ENCODE assay signal across 14 cellular contexts in genomic region chr9:17905356-17906203, GRCh38.
DNase-seq lines count a peak whose midpoint lies in the region; ATAC-seq, FAIRE-seq and TF ChIP-seq lines count a peak whose summit lies in the region.
"Had no signal": no experiment of that assay in that cellular context is flagged by ENCODE, and none has a peak within 500 bp of the region (broad histone marks: within the 10 kb centered on the region; RNA-seq: fewer than 3 reads in every experiment).

No MANE protein-coding gene starts in this region.

- no peaks in the 10 kb centered on the region for H3K36me3 ChIP-seq in muscle layer of duodenum (ENCODE audit: control insufficient read depth in 1 of 2, insufficient read depth in 2 of 2, low read length in 2 of 2)
- H3K36me3 ChIP-seq in upper lobe of left lung: no peaks in the 10 kb centered on the region

- ATAC-seq in upper lobe of left lung (ENCODE audit: low FRiP score in 2 of 2) (no peak), GM18505 (IDR thresholded peaks at IDR 0.05; ENCODE audit: unreplicated experiment) (no peak)

- H3K4me1 ChIP-seq in muscle layer of duodenum (ENCODE audit: control insufficient read depth in 1 of 2, insufficient read depth in 2 of 2, low read length in 2 of 2) (peaks cover 0 to 11% of the 10 kb centered on the region in 2 donors), upper lobe of left lung (peaks cover 0 to 7% (median 3%) of the 10 kb centered on the region in 4 donors)

- no peaks in the 10 kb centered on the region for H3K4me1 Mint-ChIP-seq in activated CD4-positive, alpha-beta T cell treated with anti-CD3 and anti-CD28 coated beads, Interleukin-2, amount 10 ng/mL, durations not matched to agents 7 days and 5 days
- H3K4me1 Mint-ChIP-seq in endothelial cell (ENCODE audit: unreplicated experiment): peaks cover 3% of the 10 kb centered on the region

- no peak for FAIRE-seq in GM19239 (lab: Jason Lieb, UNC)
- FAIRE-seq: bronchial epithelial cell had no signal

- no peaks in the 10 kb centered on the region for H3K36me3 Mint-ChIP-seq in activated CD4-positive, alpha-beta T cell treated with anti-CD3 and anti-CD28 coated beads, Interleukin-2, amount 10 ng/mL, durations not matched to agents 7 days and 5 days (ENCODE audit: low read depth)
- H3K36me3 Mint-ChIP-seq in endothelial cell (ENCODE audit: low read depth, unreplicated experiment): peaks cover 5% of the 10 kb centered on the region

- H3K27me3 ChIP-seq in muscle layer of duodenum (ENCODE audit: low read depth, low read length) (no peaks in the 10 kb centered on the region), upper lobe of left lung (peaks cover 0 to 10% (median 5%) of the 10 kb centered on the region in 4 donors)

- POLR2A ChIA-PET in activated CD4-positive, alpha-beta T cell treated with anti-CD3 and anti-CD28 coated beads, Interleukin-2, amount 10 ng/mL, durations not matched to agents 7 days and 5 days (lab: Charles Lee): no interaction called here

- no peak for TF ChIP-seq EP300 in upper lobe of left lung (IDR thresholded peaks at IDR 0.05)

- H3K4me3 ChIP-seq in muscle layer of duodenum (ENCODE audit: low read depth in 1 of 2, low read length in 2 of 2): peak overlapping the region; percentile 38 to 76
- peak overlapping the region in 3 of 4 donors; percentile 10 to 33 (median 29) for H3K4me3 ChIP-seq in upper lobe of left lung

- WGBS in upper lobe of left lung, 2 donors: 15 to 23% methylated on average over 14 to 26 of the region's 26 CpGs

- peak overlapping the region; percentile 31 for H3K27ac Mint-ChIP-seq in activated CD4-positive, alpha-beta T cell treated with anti-CD3 and anti-CD28 coated beads, Interleukin-2, amount 10 ng/mL, durations not matched to agents 7 days and 5 days
- H3K27ac Mint-ChIP-seq in endothelial cell (ENCODE audit: unreplicated experiment): no peak overlapping the region
- H3K27ac Mint-ChIP-seq: activated T-helper 1 cell treated with anti-CD3 and anti-CD28 coated beads, Interleukin-12 subunit alpha, Interleukin-12 subunit beta, Interleukin-2, Interleukin-4 antibody, amounts not matched to agents 30 ng/mL and 10 ng/mL and 1 ng/mL, durations not matched to agents 14 hours and 24 hours and 36 hours had no signal

- H3K9me3 ChIP-seq in muscle layer of duodenum (ENCODE audit: control insufficient read depth in 1 of 2, low read length in 2 of 2) (no peaks in the 10 kb centered on the region), upper lobe of left lung (no peaks in the 10 kb centered on the region)

- CTCF ChIA-PET in activated CD4-positive, alpha-beta T cell treated with anti-CD3 and anti-CD28 coated beads, Interleukin-2, amount 10 ng/mL, durations not matched to agents 7 days and 5 days (lab: Charles Lee): no interaction called here

- DNase-seq in activated CD4-positive, alpha-beta T cell treated with anti-CD3 and anti-CD28 coated beads, Interleukin-2, amount 10 ng/mL, durations not matched to agents 7 days and 5 days: no peak
- no peak for DNase-seq in activated CD4-positive, alpha-beta T cell treated with anti-CD3 and anti-CD28 coated beads, Interleukin-2, amount 50 U/mL, for 48 hours
- DNase-seq in endothelial cell (ENCODE audit: low spot score): no peak
- peak in 1 of 2 donors; percentile 17 for DNase-seq in upper lobe of left lung
- no peak for DNase-seq in GM19239 (ENCODE audit: insufficient read length, low spot score)
- no peak for DNase-seq in NOMO-1 treated with dmso at 0.1 percent for 144 hours (lab: John Stamatoyannopoulos, UW; ENCODE audit: unreplicated experiment)
- DNase-seq: activated CD4-positive, CD25-positive, alpha-beta regulatory T cell treated with anti-CD3 and anti-CD28 coated beads, Interleukin-2, amount 50 U/mL, for 72 hours; HCEC 1CT; NCI-H510A; stimulated activated CD4-positive, alpha-beta T cell treated with anti-CD3 and anti-CD28 coated beads, Interleukin-12 subunit alpha, Interleukin-12 subunit beta, amount 100 ng/mL, for 4 hours had no signal

- H3K27ac ChIP-seq in muscle layer of duodenum (ENCODE audit: low read length) (no peak overlapping the region), upper lobe of left lung (no peak overlapping the region)

- peaks cover 27% of the 10 kb centered on the region for H3K27me3 Mint-ChIP-seq in activated CD4-positive, alpha-beta T cell treated with anti-CD3 and anti-CD28 coated beads, Interleukin-2, amount 10 ng/mL, durations not matched to agents 7 days and 5 days
- H3K27me3 Mint-ChIP-seq in endothelial cell (ENCODE audit: unreplicated experiment): peaks cover 20% of the 10 kb centered on the region

- TF ChIP-seq CTCF in endothelial cell (IDR thresholded peaks at IDR 0.05; ENCODE audit: unreplicated experiment) (no peak), upper lobe of left lung (IDR thresholded peaks at IDR 0.05) (no peak)

- H3K9me3 Mint-ChIP-seq in activated CD4-positive, alpha-beta T cell treated with anti-CD3 and anti-CD28 coated beads, Interleukin-2, amount 10 ng/mL, durations not matched to agents 7 days and 5 days: peaks cover 2% of the 10 kb centered on the region
- peaks cover 5% of the 10 kb centered on the region for H3K9me3 Mint-ChIP-seq in endothelial cell (ENCODE audit: unreplicated experiment)
- H3K9me3 Mint-ChIP-seq: activated T-helper 1 cell treated with anti-CD3 and anti-CD28 coated beads, Interleukin-12 subunit alpha, Interleukin-12 subunit beta, Interleukin-2, Interleukin-4 antibody, amounts not matched to agents 30 ng/mL and 10 ng/mL and 1 ng/mL, durations not matched to agents 14 hours and 24 hours and 36 hours had no signal

- TF ChIP-seq POLR2A in upper lobe of left lung (IDR thresholded peaks at IDR 0.05) (no peak), GM18505 (IDR thresholded peaks at IDR 0.05; ENCODE audit: borderline replicate concordance, extremely low read depth, insufficient read depth, insufficient read length) (no peak)

- no peak overlapping the region for H3K4me3 Mint-ChIP-seq in activated CD4-positive, alpha-beta T cell treated with anti-CD3 and anti-CD28 coated beads, Interleukin-2, amount 10 ng/mL, durations not matched to agents 7 days and 5 days
- H3K4me3 Mint-ChIP-seq in endothelial cell (ENCODE audit: unreplicated experiment): peak overlapping the region; percentile 84
- H3K4me3 Mint-ChIP-seq: activated T-helper 1 cell treated with anti-CD3 and anti-CD28 coated beads, Interleukin-12 subunit alpha, Interleukin-12 subunit beta, Interleukin-2, Interleukin-4 antibody, amounts not matched to agents 30 ng/mL and 10 ng/mL and 1 ng/mL, durations not matched to agents 14 hours and 24 hours and 36 hours had no signal
